Comparison of ENCODE assay signal across 13 cellular contexts in the genomic region with DNA sequence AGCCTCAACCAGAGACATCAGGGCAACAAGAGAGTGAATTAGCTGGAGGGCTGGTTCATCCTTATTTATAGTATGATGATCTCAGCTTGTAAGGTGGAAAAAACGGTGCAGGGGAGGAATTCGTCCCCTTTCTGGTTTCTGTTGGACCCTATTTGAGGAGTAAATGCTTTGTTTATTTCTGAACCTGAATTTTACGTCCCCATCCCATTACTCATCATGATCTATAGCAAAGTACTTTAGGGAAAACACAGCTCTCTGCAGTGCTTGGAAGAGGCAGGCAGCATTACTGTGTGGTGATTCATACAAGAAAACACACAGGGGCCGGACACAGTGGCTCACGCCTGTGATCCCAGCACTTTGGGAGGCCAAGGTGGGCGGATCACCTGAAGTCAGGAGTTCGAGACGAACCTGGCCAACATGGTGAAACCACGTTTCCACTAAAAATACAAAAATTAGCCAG. TPM values are rescaled to one million over a fixed set of nuclear protein-coding genes. Genes with fewer than 3 reads are reported as not detected.
DNase-seq lines count a peak whose midpoint lies in the region; ATAC-seq and TF ChIP-seq lines count a peak whose summit lies in the region.
"Had no signal": no experiment of that assay in that cellular context is flagged by ENCODE, and none has a peak within 500 bp of the region (broad histone marks: within the 10 kb centered on the region; RNA-seq: fewer than 3 reads in every experiment).

No MANE protein-coding gene starts in this region.

- no peak overlapping the region for H2AFZ ChIP-seq in hepatocyte

- no peaks in the 10 kb centered on the region for H3K9me2 ChIP-seq in hepatocyte (replicated peaks; ENCODE audit: insufficient read depth)

- ATAC-seq in aorta (ENCODE audit: low FRiP score): peak; percentile 77
- ATAC-seq in HG03097 (IDR thresholded peaks at IDR 0.05; ENCODE audit: low FRiP score, unreplicated experiment): no peak
- ATAC-seq: K562; stimulated activated naive B cell treated with anti-CD40 and anti-IgM and Interleukin-4, amounts not matched to agents 10 μg/mL and 1 μg/mL and 100 μg/mL, for 72 hours had no signal

- H3K4me1 ChIP-seq in HEK293 (ENCODE audit: control insufficient read depth, insufficient read depth, low read length) (no peaks in the 10 kb centered on the region), adrenal gland (replicated peaks in 1 of 2) (no peaks in the 10 kb centered on the region), hepatocyte (ENCODE audit: insufficient read depth) (no peaks in the 10 kb centered on the region), aorta (ENCODE audit: control insufficient read depth in 1 of 2, insufficient read depth in 2 of 2, low read length in 2 of 2) (peaks cover 0 to 3% of the 10 kb centered on the region in 2 donors)

- 27 to 45% (median 42%) methylated on average over 9 of the region's 9 CpGs for WGBS in adrenal gland, 4 donors
- WGBS in hepatocyte (ENCODE audit: low lambda C conversion rate, missing lambda C conversion rate): 45% methylated on average over 9 of the region's 9 CpGs
- WGBS in aorta, 2 donors: 18 to 25% methylated on average over 9 of the region's 9 CpGs

- no peaks in the 10 kb centered on the region for H3K27me3 ChIP-seq in adrenal gland
- no peaks in the 10 kb centered on the region for H3K27me3 ChIP-seq in hepatocyte
- no peaks in the 10 kb centered on the region for H3K27me3 ChIP-seq in aorta (ENCODE audit: control insufficient read depth in 1 of 2, insufficient read depth in 2 of 2, low read length in 1 of 2)

- intact Hi-C loops in adrenal gland (cut with DNase I): loop anchor here (5.0 to 10.0 kb wide), 2 partner anchors 103 to 194 kb away; no protein-coding TSS in a partner anchor
- intact Hi-C loops in aorta (cut with DNase I): loop anchor here in 1 of 2 donors (10.0 kb wide), 1 partner anchor 184 kb away; no protein-coding TSS in a partner anchor

- H3K27ac ChIP-seq in HEK293 (ENCODE audit: extremely low read depth, low read depth, low read length) (no peak overlapping the region), adrenal gland (peak overlapping the region in 2 of 5 donors; percentile 46 to 59), hepatocyte (peak overlapping the region; percentile 37), aorta (ENCODE audit: low read depth in 1 of 2, low read length in 2 of 2) (peak overlapping the region in 1 of 2 donors; percentile 6)

- H3K9me3 ChIP-seq in HEK293 (ENCODE audit: control insufficient read depth, insufficient read depth, low read depth, low read length) (no peaks in the 10 kb centered on the region), adrenal gland (replicated peaks in 1 of 3) (no peaks in the 10 kb centered on the region), hepatocyte (ENCODE audit: low read depth) (no peaks in the 10 kb centered on the region), aorta (ENCODE audit: control insufficient read depth, low read length) (no peaks in the 10 kb centered on the region)

- peak in 6 of 7 donors; percentile 47 to 67 (median 63) for DNase-seq in adrenal gland
- DNase-seq in hepatocyte (ENCODE audit: low spot score): peak; percentile 58
- peak in 1 of 2 donors; percentile 50 for DNase-seq in aorta
- DNase-seq in activated T-cell treated with anti-CD3 and anti-CD28 coated beads, Interleukin-2, amount 50 U/mL, for 1 hour: no peak
- no peak for DNase-seq in NCI-H524 treated with DMSO at 0.1 percent for 48 hours (lab: John Stamatoyannopoulos, UW)
- DNase-seq: activated CD8-positive, alpha-beta memory T cell treated with anti-CD3 and anti-CD28 coated beads, Interleukin-2, amount 50 U/mL, for 4 hours; kidney; stimulated activated naive B cell treated with anti-CD40 and anti-IgM and Interleukin-4, amounts not matched to agents 10 μg/mL and 1 μg/mL and 100 μg/mL, for 72 hours had no signal

- CTCF ChIA-PET in HEK293 (lab: Yijun Ruan, JAX): interaction anchor here (0.6 to 1.7 kb wide), 8 partner anchors 21 to 223 kb away, joined by 3 to 6 read pairs (median 3); no protein-coding TSS in a partner anchor

- no peak for TF ChIP-seq POLR2A in adrenal gland (IDR thresholded peaks at IDR 0.05)

- POLR2A ChIA-PET in HEK293 (lab: Yijun Ruan, JAX): interaction anchor here (0.7 to 1.0 kb wide), 2 partner anchors 9 to 58 kb away, joined by 3 to 4 read pairs; a partner anchor contains a TSS

- no peaks in the 10 kb centered on the region for H4K20me1 ChIP-seq in hepatocyte (ENCODE audit: insufficient read depth, poor library complexity, severe bottlenecking)

- H3K36me3 ChIP-seq in HEK293 (ENCODE audit: control insufficient read depth in 2 of 2, insufficient read depth in 1 of 2, low read length in 2 of 2) (no peaks in the 10 kb centered on the region), adrenal gland (replicated peaks in 1 of 2) (no peaks in the 10 kb centered on the region), hepatocyte (replicated peaks; ENCODE audit: insufficient read depth, low read depth) (no peaks in the 10 kb centered on the region), aorta (ENCODE audit: control insufficient read depth in 1 of 2, insufficient read depth in 2 of 2, low read length in 1 of 2) (no peaks in the 10 kb centered on the region)

- H3K4me3 ChIP-seq in HEK293 (ENCODE audit: low read depth, low read length) (no peak overlapping the region), adrenal gland (no peak overlapping the region), hepatocyte (no peak overlapping the region), aorta (ENCODE audit: low read length in 2 of 2) (no peak overlapping the region)
- H3K4me3 ChIP-seq: K562 had no signal

- no peak overlapping the region for H3K4me2 ChIP-seq in hepatocyte

- TF ChIP-seq CTCF in HEK293 (tag by site-specific recombination; IDR thresholded peaks at IDR 0.05): no peak
- TF ChIP-seq CTCF in adrenal gland (IDR thresholded peaks at IDR 0.05): no peak
- TF ChIP-seq CTCF in hepatocyte (IDR thresholded peaks at IDR 0.05; ENCODE audit: poor library complexity): no peak

- no peaks in the 10 kb centered on the region for H3K79me2 ChIP-seq in hepatocyte

TF ChIP-seq in HEK293, 187 proteins besides CTCF, POLR2A, EP300 and RAD21 (continues in another document):
- TF ChIP-seq ZNF629 (tag by site-specific recombination; IDR thresholded peaks at IDR 0.05): peak; percentile 54
- no peak for TF ChIP-seq ZNF248 (tag by site-specific recombination; IDR thresholded peaks at IDR 0.05)
- peak; percentile 83 for TF ChIP-seq SP7 (tag by site-specific recombination; IDR thresholded peaks at IDR 0.05)
- TF ChIP-seq ZBTB1 (tag by site-specific recombination; IDR thresholded peaks at IDR 0.05): no peak
- TF ChIP-seq, protein P1, sequence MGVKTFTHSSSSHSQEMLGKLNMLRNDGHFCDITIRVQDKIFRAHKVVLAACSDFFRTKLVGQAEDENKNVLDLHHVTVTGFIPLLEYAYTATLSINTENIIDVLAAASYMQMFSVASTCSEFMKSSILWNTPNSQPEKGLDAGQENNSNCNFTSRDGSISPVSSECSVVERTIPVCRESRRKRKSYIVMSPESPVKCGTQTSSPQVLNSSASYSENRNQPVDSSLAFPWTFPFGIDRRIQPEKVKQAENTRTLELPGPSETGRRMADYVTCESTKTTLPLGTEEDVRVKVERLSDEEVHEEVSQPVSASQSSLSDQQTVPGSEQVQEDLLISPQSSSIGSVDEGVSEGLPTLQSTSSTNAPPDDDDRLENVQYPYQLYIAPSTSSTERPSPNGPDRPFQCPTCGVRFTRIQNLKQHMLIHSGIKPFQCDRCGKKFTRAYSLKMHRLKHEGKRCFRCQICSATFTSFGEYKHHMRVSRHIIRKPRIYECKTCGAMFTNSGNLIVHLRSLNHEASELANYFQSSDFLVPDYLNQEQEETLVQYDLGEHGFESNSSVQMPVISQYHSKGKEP (tag by site-specific recombination; IDR thresholded peaks at IDR 0.05): no peak
- TF ChIP-seq BCL11B (tag by site-specific recombination; IDR thresholded peaks at IDR 0.05; ENCODE audit: low read depth): no peak
- no peak for TF ChIP-seq ZNF175 (tag by site-specific recombination; IDR thresholded peaks at IDR 0.05)
- TF ChIP-seq, protein P2, sequence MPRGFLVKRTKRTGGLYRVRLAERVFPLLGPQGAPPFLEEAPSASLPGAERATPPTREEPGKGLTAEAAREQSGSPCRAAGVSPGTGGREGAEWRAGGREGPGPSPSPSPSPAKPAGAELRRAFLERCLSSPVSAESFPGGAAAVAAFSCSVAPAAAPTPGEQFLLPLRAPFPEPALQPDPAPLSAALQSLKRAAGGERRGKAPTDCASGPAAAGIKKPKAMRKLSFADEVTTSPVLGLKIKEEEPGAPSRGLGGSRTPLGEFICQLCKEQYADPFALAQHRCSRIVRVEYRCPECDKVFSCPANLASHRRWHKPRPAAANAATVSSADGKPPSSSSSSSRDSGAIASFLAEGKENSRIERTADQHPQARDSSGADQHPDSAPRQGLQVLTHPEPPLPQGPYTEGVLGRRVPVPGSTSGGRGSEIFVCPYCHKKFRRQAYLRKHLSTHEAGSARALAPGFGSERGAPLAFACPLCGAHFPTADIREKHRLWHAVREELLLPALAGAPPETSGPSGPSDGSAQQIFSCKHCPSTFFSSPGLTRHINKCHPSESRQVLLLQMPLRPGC (tag by site-specific recombination; IDR thresholded peaks at IDR 0.05): no peak
- no peak for TF ChIP-seq ZNF423 (tag by site-specific recombination; IDR thresholded peaks at IDR 0.05)

RNA-seq across cellular contexts. Expression of a gene that starts 8.0 kb away (rescaled TPM):
- total RNA-seq in adrenal gland (100 to 1,000 TPM in 1 of 8 donors, 10 to 100 TPM in 7; 18.1 to 103 (median 43.7) TPM), hepatocyte (3.1 and 5.2 TPM in 2 replicates), aorta (10 to 100 TPM in 1 of 2 donors, 1 to 10 TPM in 1; 9.3 to 18.7 TPM)
- polyA plus RNA-seq in adrenal gland (10 to 100 TPM; 29.8 to 73.9 (median 38.0) TPM), hepatocyte (5.9 and 7.2 TPM in 2 replicates), aorta (10 to 100 TPM; 16.4 to 28.4 TPM)
- total RNA-seq: G401, K562, OCI-LY7 had no signal

RNA-seq across cellular contexts. Expression of a gene that starts 58.1 kb away (rescaled TPM):
- 10 to 100 TPM; 15.3 to 62.6 (median 28.1) TPM for total RNA-seq in adrenal gland
- 10 to 100 TPM; 24.7 to 58.8 (median 41.8) TPM for polyA plus RNA-seq in adrenal gland
- 10.3 and 11.8 TPM in 2 replicates for total RNA-seq in hepatocyte
- 15.9 and 16.7 TPM in 2 replicates for polyA plus RNA-seq in hepatocyte
- total RNA-seq in aorta: 10 to 100 TPM in 1 of 2 donors, 1 to 10 TPM in 1; 3.8 to 12.1 TPM
- polyA plus RNA-seq in aorta: 10 to 100 TPM in 1 of 2 donors, 1 to 10 TPM in 1; 8.1 to 28.7 TPM

Comparison
In these comparisons a context has a peak if more than half of its experiments do, and no peak if none do; other contexts are left out.
1. DNase-seq: peak in adrenal gland (6 of 7) and hepatocyte (single experiment); none in activated T-cell treated with anti-CD3 and anti-CD28 coated beads, Interleukin-2, amount 50 U/mL, for 1 hour (single experiment) and NCI-H524 treated with DMSO at 0.1 percent for 48 hours (single experiment).